In the genomic region with DNA sequence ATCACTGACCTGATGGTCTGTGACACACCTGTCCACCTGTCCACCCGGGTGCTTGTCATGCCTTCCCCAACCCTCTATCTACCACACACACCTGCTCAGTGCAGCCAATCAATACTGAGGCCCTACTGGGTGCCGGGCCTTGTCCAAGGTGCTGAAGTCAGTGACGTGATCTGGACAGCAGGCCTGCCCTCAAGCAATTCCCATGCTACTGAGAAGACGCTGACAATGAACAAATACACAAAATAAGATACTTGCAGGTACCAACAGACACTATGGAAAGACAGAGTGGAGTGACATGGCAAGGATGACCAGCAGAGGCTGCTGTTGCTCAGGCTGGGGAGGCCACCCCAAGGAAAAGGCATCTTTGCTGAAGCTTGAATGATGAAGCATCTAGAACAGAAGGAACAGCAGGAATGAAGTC, we compare ENCODE assay signal across 10 cellular contexts. TPM values are rescaled to one million over a fixed set of nuclear protein-coding genes. Genes with fewer than 3 reads are reported as not detected.
DNase-seq lines count a peak whose midpoint lies in the region; ATAC-seq, FAIRE-seq and TF ChIP-seq lines count a peak whose summit lies in the region.
"Had no signal": no experiment of that assay in that cellular context is flagged by ENCODE, and none has a peak within 500 bp of the region (broad histone marks: within the 10 kb centered on the region; RNA-seq: fewer than 3 reads in every experiment).

No MANE protein-coding gene starts in this region.

- no peaks in the 10 kb centered on the region for H3K27me3 Mint-ChIP-seq in activated CD4-positive, alpha-beta T cell treated with anti-CD3 and anti-CD28 coated beads, Interleukin-2, amount 10 ng/mL, durations not matched to agents 7 days and 5 days
- H3K27me3 Mint-ChIP-seq: activated naive CD8-positive, alpha-beta T cell had no signal

- no peak overlapping the region for H2AFZ ChIP-seq in endothelial cell of umbilical vein (ENCODE audit: low read depth, low read length)

- ATAC-seq in GM18505 (IDR thresholded peaks at IDR 0.05; ENCODE audit: unreplicated experiment) (no peak), GM18868 (IDR thresholded peaks at IDR 0.05; ENCODE audit: unreplicated experiment) (no peak)

- CTCF ChIA-PET in activated CD4-positive, alpha-beta T cell treated with anti-CD3 and anti-CD28 coated beads, Interleukin-2, amount 10 ng/mL, durations not matched to agents 7 days and 5 days (lab: Charles Lee): no interaction called here
- CTCF ChIA-PET in endothelial cell of umbilical vein (lab: Charles Lee): interaction anchor here (0.9 to 4.2 kb wide), 6 partner anchors 12 to 114 kb away, joined by 3 to 17 read pairs (median 4); no protein-coding TSS in a partner anchor

- peak; percentile 16 for DNase-seq in activated CD4-positive, alpha-beta T cell treated with anti-CD3 and anti-CD28 coated beads for 48 hours
- DNase-seq in activated CD4-positive, alpha-beta T cell treated with anti-CD3 and anti-CD28 coated beads, Interleukin-2, amount 10 ng/mL, durations not matched to agents 7 days and 5 days: no peak
- DNase-seq in NCI-H460 (ENCODE audit: extremely low read depth, low read depth): peak; percentile 11
- no peak for DNase-seq in endothelial cell of umbilical vein (ENCODE audit: low read depth, low spot score)
- peak; percentile 71 for DNase-seq in posterior vena cava (ENCODE audit: low spot score)
- no peak for DNase-seq in cortex of kidney (lab: John Stamatoyannopoulos, UW)

- no TSS peak for BruUV-seq in endothelial cell of umbilical vein (replicated peaks; lab: Mats Ljungman, UMichigan)

- H3K27me3 ChIP-seq in endothelial cell of umbilical vein (ENCODE audit: control insufficient read depth in 2 of 2, insufficient read depth in 2 of 2, low read length in 2 of 2): no peaks in the 10 kb centered on the region

- no peaks in the 10 kb centered on the region for H3K4me1 ChIP-seq in endothelial cell of umbilical vein (ENCODE audit: control insufficient read depth, extremely low read depth, insufficient read depth, low read length)

- TF ChIP-seq POLR2A in endothelial cell of umbilical vein (IDR thresholded peaks at IDR 0.05; ENCODE audit: low read depth, low read length): no peak
- TF ChIP-seq POLR2A in GM18505 (IDR thresholded peaks at IDR 0.05; ENCODE audit: borderline replicate concordance, extremely low read depth, insufficient read depth, insufficient read length): no peak

- FAIRE-seq in endothelial cell of umbilical vein (lab: Jason Lieb, UNC): peak; percentile 38
- FAIRE-seq: GM18507 had no signal

- no peaks in the 10 kb centered on the region for H3K79me2 ChIP-seq in endothelial cell of umbilical vein (ENCODE audit: control insufficient read depth, insufficient read depth, low read length)

- H3K9me3 Mint-ChIP-seq in activated CD4-positive, alpha-beta T cell treated with anti-CD3 and anti-CD28 coated beads, Interleukin-2, amount 10 ng/mL, durations not matched to agents 7 days and 5 days: no peaks in the 10 kb centered on the region

- no peaks in the 10 kb centered on the region for H3K9me3 ChIP-seq in endothelial cell of umbilical vein (replicated peaks; ENCODE audit: control insufficient read depth, insufficient read depth, low read length)

- peaks cover 2% of the 10 kb centered on the region for H3K4me1 Mint-ChIP-seq in activated CD4-positive, alpha-beta T cell treated with anti-CD3 and anti-CD28 coated beads, Interleukin-2, amount 10 ng/mL, durations not matched to agents 7 days and 5 days

- H3K4me3 ChIP-seq in endothelial cell of umbilical vein (replicated peaks in 1 of 3; ENCODE audit: insufficient read depth in 1 of 3, low read depth in 1 of 3, low read length in 3 of 3): no peak overlapping the region

- H4K20me1 ChIP-seq in endothelial cell of umbilical vein (replicated peaks; ENCODE audit: control insufficient read depth, extremely low read depth, insufficient read depth, low read length): no peaks in the 10 kb centered on the region

- POLR2A ChIA-PET in activated CD4-positive, alpha-beta T cell treated with anti-CD3 and anti-CD28 coated beads, Interleukin-2, amount 10 ng/mL, durations not matched to agents 7 days and 5 days (lab: Charles Lee): no interaction called here
- POLR2A ChIA-PET in endothelial cell of umbilical vein (lab: Charles Lee): no interaction called here

- peaks cover 0 to 2% of the 10 kb centered on the region in 2 experiments for H3K36me3 ChIP-seq in endothelial cell of umbilical vein (ENCODE audit: control insufficient read depth in 2 of 2, extremely low read depth in 1 of 2, insufficient read depth in 2 of 2, low read length in 2 of 2)

- no peak overlapping the region for H3K27ac ChIP-seq in endothelial cell of umbilical vein (ENCODE audit: insufficient read depth, low read depth, low read length)

- no peak overlapping the region for H3K27ac Mint-ChIP-seq in activated CD4-positive, alpha-beta T cell treated with anti-CD3 and anti-CD28 coated beads, Interleukin-2, amount 10 ng/mL, durations not matched to agents 7 days and 5 days
- H3K27ac Mint-ChIP-seq: activated naive CD8-positive, alpha-beta T cell had no signal

- peak; percentile 30 to 44 for TF ChIP-seq CTCF in endothelial cell of umbilical vein (IDR thresholded peaks at IDR 0.05; ENCODE audit: extremely low read depth in 1 of 2, insufficient read depth in 1 of 2, low read depth in 1 of 2, low read length in 2 of 2)

- no peak overlapping the region for H3K9ac ChIP-seq in endothelial cell of umbilical vein (replicated peaks; ENCODE audit: extremely low read depth, insufficient read depth, low read length)

- H3K36me3 Mint-ChIP-seq in activated CD4-positive, alpha-beta T cell treated with anti-CD3 and anti-CD28 coated beads, Interleukin-2, amount 10 ng/mL, durations not matched to agents 7 days and 5 days (ENCODE audit: low read depth): no peaks in the 10 kb centered on the region

- H3K4me2 ChIP-seq in endothelial cell of umbilical vein (ENCODE audit: insufficient read depth, low read length): no peak overlapping the region

- dilution Hi-C loops in endothelial cell of umbilical vein (cut with MboI; ENCODE audit: extremely low pct_ligation_motif_present, low sequenced_read_pairs): no loop called here

- intact Hi-C loops in endothelial cell of umbilical vein (cut with micrococcal nuclease) (no loop called here), posterior vena cava (cut with DNase I) (no loop called here)

- no peak overlapping the region for H3K4me3 Mint-ChIP-seq in activated CD4-positive, alpha-beta T cell treated with anti-CD3 and anti-CD28 coated beads, Interleukin-2, amount 10 ng/mL, durations not matched to agents 7 days and 5 days
- H3K4me3 Mint-ChIP-seq: activated naive CD8-positive, alpha-beta T cell had no signal

- H3K9me1 ChIP-seq in endothelial cell of umbilical vein (replicated peaks; ENCODE audit: control insufficient read depth, extremely low read depth, insufficient read depth, low read length): no peaks in the 10 kb centered on the region

TF ChIP-seq in endothelial cell of umbilical vein, 7 proteins besides CTCF, POLR2A, EP300 and RAD21 (continues in another document):
- no peak for TF ChIP-seq JUN (IDR thresholded peaks at IDR 0.05; ENCODE audit: borderline replicate concordance, insufficient read depth, insufficient read length, low read depth)

RNA-seq across cellular contexts. Expression of gene PLAAT3, which starts 21.2 kb away (rescaled TPM):
- 1 to 10 TPM; 1.3 to 1.9 TPM for total RNA-seq in activated CD4-positive, alpha-beta T cell treated with anti-CD3 and anti-CD28 coated beads, Interleukin-2, amount 10 ng/mL, durations not matched to agents 7 days and 5 days
- 10.3 and 13.6 TPM in 2 replicates for total RNA-seq in NCI-H460 (2014; rRNA removed; shearing (Covaris generic))
- polyA plus RNA-seq in NCI-H460 (2014; cell fraction: nucleus; rRNA removed): 20.4 and 20.9 TPM in 2 replicates
- 22.8 and 24.2 TPM in 2 replicates for total RNA-seq in endothelial cell of umbilical vein
- 37.0 and 40.2 TPM in 2 replicates for polyA plus RNA-seq in endothelial cell of umbilical vein
- polyA plus RNA-seq in endothelial cell of umbilical vein (2011; cell fraction: cytosol; rRNA removed): 32.2 and 33.3 TPM in 2 replicates
- polyA plus RNA-seq in endothelial cell of umbilical vein (2011; cell fraction: nucleus; rRNA removed): 11.1 and 12.6 TPM in 2 replicates
- 73.0 and 78.3 TPM in 2 replicates for polyA plus RNA-seq in endothelial cell of umbilical vein (2012)
- polyA minus RNA-seq in endothelial cell of umbilical vein: 31.3 and 37.0 TPM in 2 replicates
- 32.8 TPM for polyA minus RNA-seq in endothelial cell of umbilical vein (2011; cell fraction: cytosol; rRNA and poly(A)+ RNA removed)
- polyA minus RNA-seq in endothelial cell of umbilical vein (2011; cell fraction: nucleus; rRNA and poly(A)+ RNA removed): 3.6 and 4.1 TPM in 2 replicates
- total RNA-seq in posterior vena cava: 10 to 100 TPM; 31.8 to 42.4 TPM

RNA-seq across cellular contexts. Expression of gene PLAAT2, which starts 29.8 kb away (rescaled TPM):
- total RNA-seq in activated CD4-positive, alpha-beta T cell treated with anti-CD3 and anti-CD28 coated beads, Interleukin-2, amount 10 ng/mL, durations not matched to agents 7 days and 5 days: under 1 TPM in 1 of 2 experiments, not detected in 1; 0.29 TPM
- total RNA-seq in NCI-H460 (2014; rRNA removed; shearing (Covaris generic)): not detected in 2 replicates
- 0.81 TPM in 1 of 2 replicates, not detected in the other for polyA plus RNA-seq in NCI-H460 (2014; cell fraction: nucleus; rRNA removed)
- not detected in 2 replicates for total RNA-seq in endothelial cell of umbilical vein
- polyA plus RNA-seq in endothelial cell of umbilical vein: 0.40 TPM in 1 of 2 replicates, not detected in the other
- not detected in 2 replicates for polyA plus RNA-seq in endothelial cell of umbilical vein (2011; cell fraction: cytosol; rRNA removed)
- 0.50 TPM in 1 of 2 replicates, not detected in the other for polyA plus RNA-seq in endothelial cell of umbilical vein (2011; cell fraction: nucleus; rRNA removed)
- not detected in 2 replicates for polyA plus RNA-seq in endothelial cell of umbilical vein (2012)
- not detected in 2 replicates for polyA minus RNA-seq in endothelial cell of umbilical vein
- not detected for polyA minus RNA-seq in endothelial cell of umbilical vein (2011; cell fraction: cytosol; rRNA and poly(A)+ RNA removed)
- not detected in 2 replicates for polyA minus RNA-seq in endothelial cell of umbilical vein (2011; cell fraction: nucleus; rRNA and poly(A)+ RNA removed)
- total RNA-seq in posterior vena cava: not detected

RNA-seq across cellular contexts. Expression of gene PLAAT4, which starts 56.4 kb away (rescaled TPM):
- total RNA-seq in activated CD4-positive, alpha-beta T cell treated with anti-CD3 and anti-CD28 coated beads, Interleukin-2, amount 10 ng/mL, durations not matched to agents 7 days and 5 days: 100 to 1,000 TPM; 136 to 137 TPM
- total RNA-seq in NCI-H460 (2014; rRNA removed; shearing (Covaris generic)): not detected in 2 replicates
- not detected in 2 replicates for polyA plus RNA-seq in NCI-H460 (2014; cell fraction: nucleus; rRNA removed)
- total RNA-seq in endothelial cell of umbilical vein (0.95 TPM in 1 of 2 replicates, not detected in the other), posterior vena cava (10 to 100 TPM; 11.5 to 19.3 TPM)
- polyA plus RNA-seq in endothelial cell of umbilical vein: 0.88 and 1.7 TPM in 2 replicates
- polyA plus RNA-seq in endothelial cell of umbilical vein (2011; cell fraction: cytosol; rRNA removed): 1.0 and 1.4 TPM in 2 replicates
- 0.36 TPM in 1 of 2 replicates, not detected in the other for polyA plus RNA-seq in endothelial cell of umbilical vein (2011; cell fraction: nucleus; rRNA removed)
- polyA plus RNA-seq in endothelial cell of umbilical vein (2012): 3.3 and 4.1 TPM in 2 replicates
- polyA minus RNA-seq in endothelial cell of umbilical vein: not detected in 2 replicates
- polyA minus RNA-seq in endothelial cell of umbilical vein (2011; cell fraction: cytosol; rRNA and poly(A)+ RNA removed): not detected
- not detected in 2 replicates for polyA minus RNA-seq in endothelial cell of umbilical vein (2011; cell fraction: nucleus; rRNA and poly(A)+ RNA removed)

Comparison
In these comparisons a context has a peak if more than half of its experiments do, and no peak if none do; other contexts are left out.
1. DNase-seq: peak in activated CD4-positive, alpha-beta T cell treated with anti-CD3 and anti-CD28 coated beads for 48 hours (single experiment), NCI-H460 (single experiment) and posterior vena cava (single experiment); none in activated CD4-positive, alpha-beta T cell treated with anti-CD3 and anti-CD28 coated beads, Interleukin-2, amount 10 ng/mL, durations not matched to agents 7 days and 5 days (single experiment), endothelial cell of umbilical vein (single experiment) and cortex of kidney (single experiment).
2. RNA of gene PLAAT4, which starts 56.4 kb away (total RNA-seq): 136 to 137 TPM in activated CD4-positive, alpha-beta T cell treated with anti-CD3 and anti-CD28 coated beads, Interleukin-2, amount 10 ng/mL, durations not matched to agents 7 days and 5 days; 11.5 to 19.3 TPM in posterior vena cava, 0.95 TPM in endothelial cell of umbilical vein and not detected in NCI-H460; every median in the first group is over 4 times any median in the second.